Comparison of ENCODE assay signal across 2 cellular contexts in the genomic region with DNA sequence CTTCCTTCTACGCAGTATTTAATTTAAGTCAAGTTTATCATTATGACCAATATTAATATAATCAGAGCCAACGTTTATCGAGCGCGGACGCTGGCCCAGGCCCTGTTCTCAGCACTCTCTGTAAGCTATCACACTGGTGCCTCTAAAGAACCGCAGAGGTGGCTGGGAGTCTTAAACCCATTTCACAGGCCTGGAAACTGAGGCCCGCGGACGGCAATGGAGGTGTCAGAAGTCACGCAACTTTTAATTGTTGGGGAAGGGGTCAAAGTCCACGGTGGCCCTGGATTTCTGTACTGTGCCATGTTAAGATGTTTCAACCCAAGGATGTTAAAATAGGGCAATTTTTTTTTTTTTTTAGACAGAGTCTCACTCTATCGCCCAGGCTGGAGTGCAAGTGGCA.
TF ChIP-seq lines count a peak whose summit lies in the region.

No MANE protein-coding gene starts in this region.

TF ChIP-seq in HepG2, 621 proteins besides CTCF, POLR2A, EP300 and RAD21 (continues in another document):
- TF ChIP-seq SMARCE1 (IDR thresholded peaks at IDR 0.05; ENCODE audit: borderline replicate concordance) (no peak), GATA4 (IDR thresholded peaks at IDR 0.05; ENCODE audit: borderline replicate concordance, low read depth) (no peak), HOXD1 (CRISPR knock-in tag; IDR thresholded peaks at IDR 0.05) (no peak), ZNF629 (CRISPR knock-in tag; conservative IDR thresholded peaks at IDR 0.05) (peak; percentile 90), ZNF720 (CRISPR knock-in tag; IDR thresholded peaks at IDR 0.05) (no peak), ZNF20 (CRISPR knock-in tag; IDR thresholded peaks at IDR 0.05) (no peak)
- TF ChIP-seq, protein P1, sequence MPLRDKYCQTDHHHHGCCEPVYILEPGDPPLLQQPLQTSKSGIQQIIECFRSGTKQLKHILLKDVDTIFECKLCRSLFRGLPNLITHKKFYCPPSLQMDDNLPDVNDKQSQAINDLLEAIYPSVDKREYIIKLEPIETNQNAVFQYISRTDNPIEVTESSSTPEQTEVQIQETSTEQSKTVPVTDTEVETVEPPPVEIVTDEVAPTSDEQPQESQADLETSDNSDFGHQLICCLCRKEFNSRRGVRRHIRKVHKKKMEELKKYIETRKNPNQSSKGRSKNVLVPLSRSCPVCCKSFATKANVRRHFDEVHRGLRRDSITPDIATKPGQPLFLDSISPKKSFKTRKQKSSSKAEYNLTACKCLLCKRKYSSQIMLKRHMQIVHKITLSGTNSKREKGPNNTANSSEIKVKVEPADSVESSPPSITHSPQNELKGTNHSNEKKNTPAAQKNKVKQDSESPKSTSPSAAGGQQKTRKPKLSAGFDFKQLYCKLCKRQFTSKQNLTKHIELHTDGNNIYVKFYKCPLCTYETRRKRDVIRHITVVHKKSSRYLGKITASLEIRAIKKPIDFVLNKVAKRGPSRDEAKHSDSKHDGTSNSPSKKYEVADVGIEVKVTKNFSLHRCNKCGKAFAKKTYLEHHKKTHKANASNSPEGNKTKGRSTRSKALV (CRISPR knock-in tag; IDR thresholded peaks at IDR 0.05) = no peak
- TF ChIP-seq, protein P2, sequence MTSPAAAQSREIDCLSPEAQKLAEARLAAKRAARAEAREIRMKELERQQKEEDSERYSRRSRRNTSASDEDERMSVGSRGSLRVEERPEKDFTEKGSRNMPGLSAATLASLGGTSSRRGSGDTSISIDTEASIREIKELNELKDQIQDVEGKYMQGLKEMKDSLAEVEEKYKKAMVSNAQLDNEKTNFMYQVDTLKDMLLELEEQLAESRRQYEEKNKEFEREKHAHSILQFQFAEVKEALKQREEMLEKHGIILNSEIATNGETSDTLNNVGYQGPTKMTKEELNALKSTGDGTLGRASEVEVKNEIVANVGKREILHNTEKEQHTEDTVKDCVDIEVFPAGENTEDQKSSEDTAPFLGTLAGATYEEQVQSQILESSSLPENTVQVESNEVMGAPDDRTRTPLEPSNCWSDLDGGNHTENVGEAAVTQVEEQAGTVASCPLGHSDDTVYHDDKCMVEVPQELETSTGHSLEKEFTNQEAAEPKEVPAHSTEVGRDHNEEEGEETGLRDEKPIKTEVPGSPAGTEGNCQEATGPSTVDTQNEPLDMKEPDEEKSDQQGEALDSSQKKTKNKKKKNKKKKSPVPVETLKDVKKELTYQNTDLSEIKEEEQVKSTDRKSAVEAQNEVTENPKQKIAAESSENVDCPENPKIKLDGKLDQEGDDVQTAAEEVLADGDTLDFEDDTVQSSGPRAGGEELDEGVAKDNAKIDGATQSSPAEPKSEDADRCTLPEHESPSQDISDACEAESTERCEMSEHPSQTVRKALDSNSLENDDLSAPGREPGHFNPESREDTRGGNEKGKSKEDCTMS (CRISPR knock-in tag; conservative IDR thresholded peaks at IDR 0.05) = no peak
- TF ChIP-seq, protein P3, sequence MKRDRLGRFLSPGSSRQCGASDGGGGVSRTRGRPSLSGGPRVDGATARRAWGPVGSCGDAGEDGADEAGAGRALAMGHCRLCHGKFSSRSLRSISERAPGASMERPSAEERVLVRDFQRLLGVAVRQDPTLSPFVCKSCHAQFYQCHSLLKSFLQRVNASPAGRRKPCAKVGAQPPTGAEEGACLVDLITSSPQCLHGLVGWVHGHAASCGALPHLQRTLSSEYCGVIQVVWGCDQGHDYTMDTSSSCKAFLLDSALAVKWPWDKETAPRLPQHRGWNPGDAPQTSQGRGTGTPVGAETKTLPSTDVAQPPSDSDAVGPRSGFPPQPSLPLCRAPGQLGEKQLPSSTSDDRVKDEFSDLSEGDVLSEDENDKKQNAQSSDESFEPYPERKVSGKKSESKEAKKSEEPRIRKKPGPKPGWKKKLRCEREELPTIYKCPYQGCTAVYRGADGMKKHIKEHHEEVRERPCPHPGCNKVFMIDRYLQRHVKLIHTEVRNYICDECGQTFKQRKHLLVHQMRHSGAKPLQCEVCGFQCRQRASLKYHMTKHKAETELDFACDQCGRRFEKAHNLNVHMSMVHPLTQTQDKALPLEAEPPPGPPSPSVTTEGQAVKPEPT (CRISPR knock-in tag; IDR thresholded peaks at IDR 0.05; ENCODE audit: low read depth) = no peak
- TF ChIP-seq, protein P4, sequence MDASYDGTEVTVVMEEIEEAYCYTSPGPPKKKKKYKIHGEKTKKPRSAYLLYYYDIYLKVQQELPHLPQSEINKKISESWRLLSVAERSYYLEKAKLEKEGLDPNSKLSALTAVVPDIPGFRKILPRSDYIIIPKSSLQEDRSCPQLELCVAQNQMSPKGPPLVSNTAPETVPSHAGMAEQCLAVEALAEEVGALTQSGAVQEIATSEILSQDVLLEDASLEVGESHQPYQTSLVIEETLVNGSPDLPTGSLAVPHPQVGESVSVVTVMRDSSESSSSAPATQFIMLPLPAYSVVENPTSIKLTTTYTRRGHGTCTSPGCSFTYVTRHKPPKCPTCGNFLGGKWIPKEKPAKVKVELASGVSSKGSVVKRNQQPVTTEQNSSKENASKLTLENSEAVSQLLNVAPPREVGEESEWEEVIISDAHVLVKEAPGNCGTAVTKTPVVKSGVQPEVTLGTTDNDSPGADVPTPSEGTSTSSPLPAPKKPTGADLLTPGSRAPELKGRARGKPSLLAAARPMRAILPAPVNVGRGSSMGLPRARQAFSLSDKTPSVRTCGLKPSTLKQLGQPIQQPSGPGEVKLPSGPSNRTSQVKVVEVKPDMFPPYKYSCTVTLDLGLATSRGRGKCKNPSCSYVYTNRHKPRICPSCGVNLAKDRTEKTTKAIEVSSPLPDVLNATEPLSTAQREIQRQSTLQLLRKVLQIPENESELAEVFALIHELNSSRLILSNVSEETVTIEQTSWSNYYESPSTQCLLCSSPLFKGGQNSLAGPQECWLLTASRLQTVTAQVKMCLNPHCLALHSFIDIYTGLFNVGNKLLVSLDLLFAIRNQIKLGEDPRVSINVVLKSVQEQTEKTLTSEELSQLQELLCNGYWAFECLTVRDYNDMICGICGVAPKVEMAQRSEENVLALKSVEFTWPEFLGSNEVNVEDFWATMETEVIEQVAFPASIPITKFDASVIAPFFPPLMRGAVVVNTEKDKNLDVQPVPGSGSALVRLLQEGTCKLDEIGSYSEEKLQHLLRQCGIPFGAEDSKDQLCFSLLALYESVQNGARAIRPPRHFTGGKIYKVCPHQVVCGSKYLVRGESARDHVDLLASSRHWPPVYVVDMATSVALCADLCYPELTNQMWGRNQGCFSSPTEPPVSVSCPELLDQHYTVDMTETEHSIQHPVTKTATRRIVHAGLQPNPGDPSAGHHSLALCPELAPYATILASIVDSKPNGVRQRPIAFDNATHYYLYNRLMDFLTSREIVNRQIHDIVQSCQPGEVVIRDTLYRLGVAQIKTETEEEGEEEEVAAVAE (CRISPR knock-in tag; IDR thresholded peaks at IDR 0.05; ENCODE audit: borderline replicate concordance) = no peak

TF ChIP-seq in K562, 482 proteins besides CTCF, POLR2A, EP300 and RAD21:
- peak; percentile 93 for TF ChIP-seq BCOR (IDR thresholded peaks at IDR 0.05)
- peak; percentile 34; the same call in 1 of the 2 replicates for TF ChIP-seq SMARCA5 (IDR thresholded peaks at IDR 0.05)
- TF ChIP-seq, protein P5, sequence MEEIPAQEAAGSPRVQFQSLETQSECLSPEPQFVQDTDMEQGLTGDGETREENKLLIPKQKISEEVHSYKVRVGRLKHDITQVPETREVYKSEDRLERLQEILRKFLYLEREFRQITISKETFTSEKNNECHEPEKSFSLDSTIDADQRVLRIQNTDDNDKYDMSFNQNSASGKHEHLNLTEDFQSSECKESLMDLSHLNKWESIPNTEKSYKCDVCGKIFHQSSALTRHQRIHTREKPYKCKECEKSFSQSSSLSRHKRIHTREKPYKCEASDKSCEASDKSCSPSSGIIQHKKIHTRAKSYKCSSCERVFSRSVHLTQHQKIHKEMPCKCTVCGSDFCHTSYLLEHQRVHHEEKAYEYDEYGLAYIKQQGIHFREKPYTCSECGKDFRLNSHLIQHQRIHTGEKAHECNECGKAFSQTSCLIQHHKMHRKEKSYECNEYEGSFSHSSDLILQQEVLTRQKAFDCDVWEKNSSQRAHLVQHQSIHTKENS (CRISPR knock-in tag; IDR thresholded peaks at IDR 0.05) = no peak
- TF ChIP-seq KDM1A (IDR thresholded peaks at IDR 0.05) = peak in 1 of 2 experiments; percentile 64; a peak in 2 of 4 replicates
- TF ChIP-seq, protein P6, sequence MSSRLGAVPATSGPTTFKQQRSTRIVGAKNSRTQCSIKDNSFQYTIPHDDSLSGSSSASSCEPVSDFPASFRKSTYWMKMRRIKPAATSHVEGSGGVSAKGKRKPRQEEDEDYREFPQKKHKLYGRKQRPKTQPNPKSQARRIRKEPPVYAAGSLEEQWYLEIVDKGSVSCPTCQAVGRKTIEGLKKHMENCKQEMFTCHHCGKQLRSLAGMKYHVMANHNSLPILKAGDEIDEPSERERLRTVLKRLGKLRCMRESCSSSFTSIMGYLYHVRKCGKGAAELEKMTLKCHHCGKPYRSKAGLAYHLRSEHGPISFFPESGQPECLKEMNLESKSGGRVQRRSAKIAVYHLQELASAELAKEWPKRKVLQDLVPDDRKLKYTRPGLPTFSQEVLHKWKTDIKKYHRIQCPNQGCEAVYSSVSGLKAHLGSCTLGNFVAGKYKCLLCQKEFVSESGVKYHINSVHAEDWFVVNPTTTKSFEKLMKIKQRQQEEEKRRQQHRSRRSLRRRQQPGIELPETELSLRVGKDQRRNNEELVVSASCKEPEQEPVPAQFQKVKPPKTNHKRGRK (tag; IDR thresholded peaks at IDR 0.05) = no peak
- no peak for TF ChIP-seq FOXA1 (IDR thresholded peaks at IDR 0.05; ENCODE audit: borderline replicate concordance)
- TF ChIP-seq, protein P7, sequence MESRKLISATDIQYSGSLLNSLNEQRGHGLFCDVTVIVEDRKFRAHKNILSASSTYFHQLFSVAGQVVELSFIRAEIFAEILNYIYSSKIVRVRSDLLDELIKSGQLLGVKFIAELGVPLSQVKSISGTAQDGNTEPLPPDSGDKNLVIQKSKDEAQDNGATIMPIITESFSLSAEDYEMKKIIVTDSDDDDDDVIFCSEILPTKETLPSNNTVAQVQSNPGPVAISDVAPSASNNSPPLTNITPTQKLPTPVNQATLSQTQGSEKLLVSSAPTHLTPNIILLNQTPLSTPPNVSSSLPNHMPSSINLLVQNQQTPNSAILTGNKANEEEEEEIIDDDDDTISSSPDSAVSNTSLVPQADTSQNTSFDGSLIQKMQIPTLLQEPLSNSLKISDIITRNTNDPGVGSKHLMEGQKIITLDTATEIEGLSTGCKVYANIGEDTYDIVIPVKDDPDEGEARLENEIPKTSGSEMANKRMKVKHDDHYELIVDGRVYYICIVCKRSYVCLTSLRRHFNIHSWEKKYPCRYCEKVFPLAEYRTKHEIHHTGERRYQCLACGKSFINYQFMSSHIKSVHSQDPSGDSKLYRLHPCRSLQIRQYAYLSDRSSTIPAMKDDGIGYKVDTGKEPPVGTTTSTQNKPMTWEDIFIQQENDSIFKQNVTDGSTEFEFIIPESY (CRISPR knock-in tag; IDR thresholded peaks at IDR 0.05) = 0 out of 2 replicates have a peak, but pooled peaks have one; percentile 21
- TF ChIP-seq RBM25 (IDR thresholded peaks at IDR 0.05; ENCODE audit: low read depth, low read length, severe bottlenecking) = peak; percentile 88
- TF ChIP-seq RCOR1 (IDR thresholded peaks at IDR 0.05; ENCODE audit: borderline replicate concordance in 1 of 2, low read depth in 2 of 2, low read length in 2 of 2) = 0 out of 4 replicates have a peak, but pooled peaks of 1 of the 2 experiments have one; percentile 15
- TF ChIP-seq, protein P8, sequence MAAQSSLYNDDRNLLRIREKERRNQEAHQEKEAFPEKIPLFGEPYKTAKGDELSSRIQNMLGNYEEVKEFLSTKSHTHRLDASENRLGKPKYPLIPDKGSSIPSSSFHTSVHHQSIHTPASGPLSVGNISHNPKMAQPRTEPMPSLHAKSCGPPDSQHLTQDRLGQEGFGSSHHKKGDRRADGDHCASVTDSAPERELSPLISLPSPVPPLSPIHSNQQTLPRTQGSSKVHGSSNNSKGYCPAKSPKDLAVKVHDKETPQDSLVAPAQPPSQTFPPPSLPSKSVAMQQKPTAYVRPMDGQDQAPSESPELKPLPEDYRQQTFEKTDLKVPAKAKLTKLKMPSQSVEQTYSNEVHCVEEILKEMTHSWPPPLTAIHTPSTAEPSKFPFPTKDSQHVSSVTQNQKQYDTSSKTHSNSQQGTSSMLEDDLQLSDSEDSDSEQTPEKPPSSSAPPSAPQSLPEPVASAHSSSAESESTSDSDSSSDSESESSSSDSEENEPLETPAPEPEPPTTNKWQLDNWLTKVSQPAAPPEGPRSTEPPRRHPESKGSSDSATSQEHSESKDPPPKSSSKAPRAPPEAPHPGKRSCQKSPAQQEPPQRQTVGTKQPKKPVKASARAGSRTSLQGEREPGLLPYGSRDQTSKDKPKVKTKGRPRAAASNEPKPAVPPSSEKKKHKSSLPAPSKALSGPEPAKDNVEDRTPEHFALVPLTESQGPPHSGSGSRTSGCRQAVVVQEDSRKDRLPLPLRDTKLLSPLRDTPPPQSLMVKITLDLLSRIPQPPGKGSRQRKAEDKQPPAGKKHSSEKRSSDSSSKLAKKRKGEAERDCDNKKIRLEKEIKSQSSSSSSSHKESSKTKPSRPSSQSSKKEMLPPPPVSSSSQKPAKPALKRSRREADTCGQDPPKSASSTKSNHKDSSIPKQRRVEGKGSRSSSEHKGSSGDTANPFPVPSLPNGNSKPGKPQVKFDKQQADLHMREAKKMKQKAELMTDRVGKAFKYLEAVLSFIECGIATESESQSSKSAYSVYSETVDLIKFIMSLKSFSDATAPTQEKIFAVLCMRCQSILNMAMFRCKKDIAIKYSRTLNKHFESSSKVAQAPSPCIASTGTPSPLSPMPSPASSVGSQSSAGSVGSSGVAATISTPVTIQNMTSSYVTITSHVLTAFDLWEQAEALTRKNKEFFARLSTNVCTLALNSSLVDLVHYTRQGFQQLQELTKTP (IDR thresholded peaks at IDR 0.05; ENCODE audit: low read depth in 1 of 2, partially characterized antibody in 2 of 2) = no peak
- no peak for TF ChIP-seq HCFC1 (IDR thresholded peaks at IDR 0.05; ENCODE audit: low read depth, low read length)
- TF ChIP-seq HDAC2 (IDR thresholded peaks at IDR 0.05) = peak; percentile 58; the same call in 1 of the 2 replicates
- peak; percentile 45 for TF ChIP-seq ADNP (tag; IDR thresholded peaks at IDR 0.05)
